13 cellular contexts compared by ENCODE assay signal in the genomic region with DNA sequence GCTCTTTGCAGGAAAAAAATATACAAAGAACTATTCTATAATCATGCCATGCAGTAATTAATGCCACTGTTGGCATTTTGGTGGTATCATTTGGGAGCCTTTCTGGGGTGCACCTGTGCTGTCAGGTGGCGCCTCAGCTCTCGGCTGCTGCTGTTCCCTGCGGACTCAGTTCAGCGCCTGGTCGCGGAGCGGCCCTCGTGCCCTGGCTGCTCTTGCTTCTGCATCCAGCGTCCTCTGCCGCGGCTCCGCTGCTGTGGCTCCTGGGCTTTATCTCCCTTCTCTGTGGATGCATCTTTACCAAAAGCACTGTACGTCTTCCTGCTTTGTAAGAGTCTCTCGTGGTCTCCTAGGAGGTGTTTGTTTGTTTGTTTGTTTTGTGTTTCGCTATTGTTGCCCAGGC. TPM values are rescaled to one million over a fixed set of nuclear protein-coding genes. Genes with fewer than 3 reads are reported as not detected.
DNase-seq lines count a peak whose midpoint lies in the region; ATAC-seq and TF ChIP-seq lines count a peak whose summit lies in the region.
"Had no signal": no experiment of that assay in that cellular context is flagged by ENCODE, and none has a peak within 500 bp of the region (broad histone marks: within the 10 kb centered on the region; RNA-seq: fewer than 3 reads in every experiment).

No MANE protein-coding gene starts in this region.

- peak overlapping the region; percentile 52 for H3K27ac Mint-ChIP-seq in activated naive CD4-positive, alpha-beta T cell treated with anti-CD3 and anti-CD28 coated beads, Interleukin-2, amount 10 ng/mL, durations not matched to agents 7 days and 5 days
- H3K27ac Mint-ChIP-seq in activated naive CD4-positive, alpha-beta T cell treated with anti-CD3 and anti-CD28 coated beads for 36 hours = no peak overlapping the region
- H3K27ac Mint-ChIP-seq in WTC11 = peak overlapping the region; percentile 69; the same call in 1 of the 2 replicates
- peak overlapping the region; percentile 41 to 94 for H3K27ac Mint-ChIP-seq in stimulated activated naive CD8-positive, alpha-beta T cell treated with anti-CD3 and anti-CD28 coated beads, Interleukin-15, amount 100 ng/mL, for 72 hours
- H3K27ac Mint-ChIP-seq: HFFc6 had no signal

- H3K27me3 Mint-ChIP-seq in activated naive CD4-positive, alpha-beta T cell treated with anti-CD3 and anti-CD28 coated beads, Interleukin-2, amount 10 ng/mL, durations not matched to agents 7 days and 5 days = no peaks in the 10 kb centered on the region
- no peaks in the 10 kb centered on the region for H3K27me3 Mint-ChIP-seq in activated naive CD4-positive, alpha-beta T cell treated with anti-CD3 and anti-CD28 coated beads for 36 hours (ENCODE audit: low read depth)
- no peaks in the 10 kb centered on the region for H3K27me3 Mint-ChIP-seq in WTC11 (ENCODE audit: low read depth)
- no peaks in the 10 kb centered on the region for H3K27me3 Mint-ChIP-seq in stimulated activated naive CD8-positive, alpha-beta T cell treated with anti-CD3 and anti-CD28 coated beads, Interleukin-15, amount 100 ng/mL, for 72 hours

- TF ChIP-seq CTCF in WTC11 (IDR thresholded peaks at IDR 0.05) = no peak

- peaks cover 56% of the 10 kb centered on the region for H3K36me3 Mint-ChIP-seq in activated naive CD4-positive, alpha-beta T cell treated with anti-CD3 and anti-CD28 coated beads, Interleukin-2, amount 10 ng/mL, durations not matched to agents 7 days and 5 days
- H3K36me3 Mint-ChIP-seq in activated naive CD4-positive, alpha-beta T cell treated with anti-CD3 and anti-CD28 coated beads for 36 hours (ENCODE audit: low read depth) = peaks cover 21% of the 10 kb centered on the region
- H3K36me3 Mint-ChIP-seq in WTC11 = peaks cover 26% of the 10 kb centered on the region

- ATAC-seq in WTC11 (no peak), HG02840 (IDR thresholded peaks at IDR 0.05; ENCODE audit: low FRiP score, unreplicated experiment) (no peak), HG02973 (IDR thresholded peaks at IDR 0.05; ENCODE audit: unreplicated experiment) (no peak)
- no peak for ATAC-seq in stimulated activated naive CD8-positive, alpha-beta T cell treated with anti-CD3 and anti-CD28 coated beads, Interleukin-15, amount 100 ng/mL, for 72 hours

- no peak for DNase-seq in activated naive CD4-positive, alpha-beta T cell treated with anti-CD3 and anti-CD28 coated beads, Interleukin-2, amount 10 ng/mL, durations not matched to agents 7 days and 5 days
- no peak for DNase-seq in activated naive CD4-positive, alpha-beta T cell treated with anti-CD3 and anti-CD28 coated beads for 36 hours
- no peak for DNase-seq in WTC11 (ENCODE audit: low spot score)
- DNase-seq in mesenteric fat pad (ENCODE audit: low spot score) = peak; percentile 75
- no peak for DNase-seq in stimulated activated naive CD8-positive, alpha-beta T cell treated with anti-CD3 and anti-CD28 coated beads, Interleukin-15, amount 100 ng/mL, for 72 hours
- DNase-seq: 8988T, AML-193, Calu3, DMS 273 treated with DMSO at 0.1 percent for 48 hours, HCEC 1CT, HFFc6 had no signal

- H3K4me1 Mint-ChIP-seq in activated naive CD4-positive, alpha-beta T cell treated with anti-CD3 and anti-CD28 coated beads, Interleukin-2, amount 10 ng/mL, durations not matched to agents 7 days and 5 days = peaks cover 16% of the 10 kb centered on the region
- peaks cover 10% of the 10 kb centered on the region for H3K4me1 Mint-ChIP-seq in activated naive CD4-positive, alpha-beta T cell treated with anti-CD3 and anti-CD28 coated beads for 36 hours (ENCODE audit: low read depth)
- peaks cover 2% of the 10 kb centered on the region; the same call in 1 of the 2 replicates for H3K4me1 Mint-ChIP-seq in WTC11
- H3K4me1 Mint-ChIP-seq in stimulated activated naive CD8-positive, alpha-beta T cell treated with anti-CD3 and anti-CD28 coated beads, Interleukin-15, amount 100 ng/mL, for 72 hours = peaks cover 33% of the 10 kb centered on the region

- CTCF ChIA-PET in activated naive CD4-positive, alpha-beta T cell treated with anti-CD3 and anti-CD28 coated beads, Interleukin-2, amount 10 ng/mL, durations not matched to agents 7 days and 5 days (lab: Charles Lee) = no interaction called here
- CTCF ChIA-PET in activated naive CD4-positive, alpha-beta T cell treated with anti-CD3 and anti-CD28 coated beads for 36 hours (lab: Charles Lee) = interaction anchor here (0.6 kb wide), 1 partner anchor 25 kb away, joined by 4 read pairs; no protein-coding TSS in a partner anchor
- CTCF ChIA-PET in WTC11 (lab: Charles Lee) = interaction anchor here (1.0 to 1.2 kb wide), 3 partner anchors 15 to 58 kb away, joined by 3 to 4 read pairs (median 3); no protein-coding TSS in a partner anchor

- H3K4me3 Mint-ChIP-seq in activated naive CD4-positive, alpha-beta T cell treated with anti-CD3 and anti-CD28 coated beads, Interleukin-2, amount 10 ng/mL, durations not matched to agents 7 days and 5 days = no peak overlapping the region
- no peak overlapping the region for H3K4me3 Mint-ChIP-seq in activated naive CD4-positive, alpha-beta T cell treated with anti-CD3 and anti-CD28 coated beads for 36 hours
- H3K4me3 Mint-ChIP-seq in WTC11 = no peak overlapping the region
- H3K4me3 Mint-ChIP-seq in stimulated activated naive CD8-positive, alpha-beta T cell treated with anti-CD3 and anti-CD28 coated beads, Interleukin-15, amount 100 ng/mL, for 72 hours = no peak overlapping the region
- H3K4me3 Mint-ChIP-seq: HFFc6 had no signal

- intact Hi-C loops in activated naive CD4-positive, alpha-beta T cell treated with anti-CD3 and anti-CD28 coated beads for 36 hours (cut with micrococcal nuclease) = no loop called here

- POLR2A ChIA-PET in WTC11 (lab: Charles Lee) = no interaction called here

- no peaks in the 10 kb centered on the region for H3K9me3 Mint-ChIP-seq in activated naive CD4-positive, alpha-beta T cell treated with anti-CD3 and anti-CD28 coated beads, Interleukin-2, amount 10 ng/mL, durations not matched to agents 7 days and 5 days
- no peaks in the 10 kb centered on the region for H3K9me3 Mint-ChIP-seq in activated naive CD4-positive, alpha-beta T cell treated with anti-CD3 and anti-CD28 coated beads for 36 hours
- no peaks in the 10 kb centered on the region for H3K9me3 Mint-ChIP-seq in WTC11
- no peaks in the 10 kb centered on the region for H3K9me3 Mint-ChIP-seq in stimulated activated naive CD8-positive, alpha-beta T cell treated with anti-CD3 and anti-CD28 coated beads, Interleukin-15, amount 100 ng/mL, for 72 hours
- H3K9me3 Mint-ChIP-seq: HFFc6 had no signal

TF ChIP-seq in WTC11, 78 proteins besides CTCF, POLR2A, EP300 and RAD21:
- TF ChIP-seq, protein P1, sequence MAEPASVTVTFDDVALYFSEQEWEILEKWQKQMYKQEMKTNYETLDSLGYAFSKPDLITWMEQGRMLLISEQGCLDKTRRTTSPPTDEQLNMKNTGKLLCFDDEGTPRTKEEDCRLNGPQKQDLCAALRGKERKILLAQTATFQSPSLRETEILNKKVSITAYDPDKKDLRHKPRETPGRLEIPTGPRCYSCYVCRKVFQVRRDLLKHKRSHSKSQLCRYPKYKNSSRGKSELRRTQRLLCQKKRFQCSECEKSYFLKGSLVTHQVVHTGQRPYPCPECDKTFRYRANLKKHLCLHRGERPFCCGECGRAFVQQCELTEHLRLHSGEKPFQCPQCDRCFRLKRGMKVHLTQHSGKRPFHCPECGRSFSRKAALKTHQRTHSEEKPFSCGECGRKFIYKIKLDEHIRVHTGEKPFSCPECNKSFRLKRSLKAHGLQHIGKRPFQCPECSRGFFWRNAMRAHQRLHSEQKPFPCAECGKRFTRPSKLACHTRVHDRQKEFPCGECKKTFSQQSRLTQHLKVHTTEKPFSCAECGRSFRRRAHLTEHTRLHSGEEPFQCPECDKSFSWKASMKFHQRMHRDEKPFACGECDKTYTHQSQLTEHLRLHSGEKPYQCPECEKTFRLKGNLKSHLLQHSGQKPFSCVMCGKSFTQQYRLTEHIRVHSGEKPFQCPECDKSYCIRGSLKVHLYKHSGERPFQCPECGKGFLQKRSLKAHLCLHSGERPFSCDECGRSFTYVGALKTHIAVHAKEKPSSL (CRISPR knock-in tag; conservative IDR thresholded peaks at IDR 0.05) = no peak
- TF ChIP-seq, protein P2, sequence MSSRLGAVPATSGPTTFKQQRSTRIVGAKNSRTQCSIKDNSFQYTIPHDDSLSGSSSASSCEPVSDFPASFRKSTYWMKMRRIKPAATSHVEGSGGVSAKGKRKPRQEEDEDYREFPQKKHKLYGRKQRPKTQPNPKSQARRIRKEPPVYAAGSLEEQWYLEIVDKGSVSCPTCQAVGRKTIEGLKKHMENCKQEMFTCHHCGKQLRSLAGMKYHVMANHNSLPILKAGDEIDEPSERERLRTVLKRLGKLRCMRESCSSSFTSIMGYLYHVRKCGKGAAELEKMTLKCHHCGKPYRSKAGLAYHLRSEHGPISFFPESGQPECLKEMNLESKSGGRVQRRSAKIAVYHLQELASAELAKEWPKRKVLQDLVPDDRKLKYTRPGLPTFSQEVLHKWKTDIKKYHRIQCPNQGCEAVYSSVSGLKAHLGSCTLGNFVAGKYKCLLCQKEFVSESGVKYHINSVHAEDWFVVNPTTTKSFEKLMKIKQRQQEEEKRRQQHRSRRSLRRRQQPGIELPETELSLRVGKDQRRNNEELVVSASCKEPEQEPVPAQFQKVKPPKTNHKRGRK (CRISPR knock-in tag; IDR thresholded peaks at IDR 0.05; ENCODE audit: borderline replicate concordance) = no peak
- TF ChIP-seq ERG (CRISPR knock-in tag; IDR thresholded peaks at IDR 0.05) (no peak), ZNF138 (CRISPR knock-in tag; conservative IDR thresholded peaks at IDR 0.05) (no peak), CREM (CRISPR knock-in tag; IDR thresholded peaks at IDR 0.05) (no peak), ELF4 (CRISPR knock-in tag; IDR thresholded peaks at IDR 0.05; ENCODE audit: low read depth) (no peak), ZNF219 (CRISPR knock-in tag; IDR thresholded peaks at IDR 0.05; ENCODE audit: borderline replicate concordance) (no peak)

RNA-seq across cellular contexts. Expression of gene PWP2, which starts 35.1 kb away (rescaled TPM):
- total RNA-seq in activated naive CD4-positive, alpha-beta T cell treated with anti-CD3 and anti-CD28 coated beads for 36 hours = 10 to 100 TPM; 29.6 to 30.9 TPM
- total RNA-seq in WTC11 (2021) = 30.6 to 41.6 TPM (median 36.3 TPM) in 3 replicates
- 3.6 TPM for total RNA-seq in mesenteric fat pad
